In genomic region chr2:235504459-235505200, GRCh38 we compare ENCODE assay signal across 1 cellular context.
TF ChIP-seq lines count a peak whose summit lies in the region.

No MANE protein-coding gene starts in this region.

TF ChIP-seq in GM23338, 12 proteins besides CTCF, POLR2A, EP300 and RAD21 (continued from another document):
- TF ChIP-seq ZNF462 (CRISPR knock-in tag; IDR thresholded peaks at IDR 0.05) (no peak), POLR2AphosphoS5 (IDR thresholded peaks at IDR 0.05; ENCODE audit: low read depth) (no peak), JUNB (IDR thresholded peaks at IDR 0.05; ENCODE audit: unreplicated experiment) (no peak), REST (IDR thresholded peaks at IDR 0.05; ENCODE audit: unreplicated experiment) (no peak), EZH2 (IDR thresholded peaks at IDR 0.05; ENCODE audit: low read depth, unreplicated experiment) (no peak), CREB1 (CRISPR knock-in tag; IDR thresholded peaks at IDR 0.05; ENCODE audit: low read depth) (no peak)
TF ChIP-seq in GM23338: peak in this region for 0.
